In genomic region chr19:53775524-53775923, GRCh38 we compare ENCODE assay signal across 28 cellular contexts. TPM values are rescaled to one million over a fixed set of nuclear protein-coding genes. Genes with fewer than 3 reads are reported as not detected.
"Had no signal": no experiment of that assay in that cellular context is flagged by ENCODE, and none has a peak within 500 bp of the region (broad histone marks: within the 10 kb centered on the region; RNA-seq: fewer than 3 reads in every experiment).

No MANE protein-coding gene starts in this region.

- DNase-seq: activated B cell treated with CpG ODN at 0.5 μM for 24 hours; activated CD4-positive, alpha-beta T cell treated with anti-CD3 and anti-CD28 coated beads for 1 hour; activated CD4-positive, alpha-beta T cell treated with anti-CD3 and anti-CD28 coated beads, Interleukin-2, amount 10 ng/mL, durations not matched to agents 24 days and 14 days; activated CD4-positive, alpha-beta T cell treated with anti-CD3 and anti-CD28 coated beads, Interleukin-2, amount 50 U/mL, for 48 hours; activated CD8-positive, alpha-beta memory T cell treated with anti-CD3 and anti-CD28 coated beads, Interleukin-2, amount 10 ng/mL, durations not matched to agents 7 days and 5 days; activated effector memory CD4-positive, alpha-beta T cell treated with anti-CD3 and anti-CD28 coated beads, Interleukin-2, amount 50 U/mL, for 16 hours; activated naive CD4-positive, alpha-beta T cell treated with Interleukin-2 at 50 U/mL for 16 hours; activated T-cell treated with anti-CD3 and anti-CD28 coated beads, Interleukin-2, amount 50 U/mL, for 4 hours; amygdala; MM.1S; NCI-H1105; NCI-H1436; NCI-H1694 treated with DMSO at 0.1 percent for 48 hours; NCI-H2029 treated with DMSO at 0.1 percent for 48 hours; NCI-H345; NCI-H510A; NCI-H526 treated with DMSO at 0.1 percent for 48 hours; NCI-H82; Peyer's patch; Right ventricle myocardium superior; T-helper 17 cell; T-helper 9 cell had no signal

- H3K36me3 Mint-ChIP-seq: activated CD8-positive, alpha-beta memory T cell treated with anti-CD3 and anti-CD28 coated beads, Interleukin-2, amount 10 ng/mL, durations not matched to agents 7 days and 5 days; activated naive CD8-positive, alpha-beta T cell; brain had no signal

- H3K4me1 ChIP-seq: Peyer's patch had no signal

- H3K36me3 ChIP-seq: cardiac muscle cell, Peyer's patch had no signal

- H3K27ac ChIP-seq: cardiac muscle cell, Peyer's patch, RWPE1 had no signal

- H3K4me3 Mint-ChIP-seq: activated B cell treated with CpG ODN at 0.5 μM for 24 hours; activated CD4-positive, alpha-beta T cell treated with anti-CD3 and anti-CD28 coated beads, Interleukin-2, amount 10 ng/mL, durations not matched to agents 24 days and 14 days; activated CD8-positive, alpha-beta memory T cell treated with anti-CD3 and anti-CD28 coated beads, Interleukin-2, amount 10 ng/mL, durations not matched to agents 7 days and 5 days; activated naive CD8-positive, alpha-beta T cell; activated T-cell treated with anti-CD3 and anti-CD28 coated beads, Interleukin-2, amount 50 U/mL, for 4 hours; brain; T-helper 17 cell had no signal

- ATAC-seq: activated CD8-positive, alpha-beta memory T cell treated with anti-CD3 and anti-CD28 coated beads, Interleukin-2, amount 10 ng/mL, durations not matched to agents 7 days and 5 days; activated T-cell treated with anti-CD3 and anti-CD28 coated beads, Interleukin-2, amount 50 U/mL, for 4 hours; T-helper 17 cell had no signal

- H3K9me3 Mint-ChIP-seq: activated B cell treated with CpG ODN at 0.5 μM for 24 hours; activated CD4-positive, alpha-beta T cell treated with anti-CD3 and anti-CD28 coated beads, Interleukin-2, amount 10 ng/mL, durations not matched to agents 24 days and 14 days; activated T-cell treated with anti-CD3 and anti-CD28 coated beads, Interleukin-2, amount 50 U/mL, for 4 hours; brain had no signal

- H3K4me1 Mint-ChIP-seq: activated CD4-positive, alpha-beta T cell treated with anti-CD3 and anti-CD28 coated beads, Interleukin-2, amount 10 ng/mL, durations not matched to agents 24 days and 14 days had no signal

- H3K27ac Mint-ChIP-seq: activated B cell treated with CpG ODN at 0.5 μM for 24 hours; activated CD4-positive, alpha-beta T cell treated with anti-CD3 and anti-CD28 coated beads, Interleukin-2, amount 10 ng/mL, durations not matched to agents 24 days and 14 days; activated CD8-positive, alpha-beta memory T cell treated with anti-CD3 and anti-CD28 coated beads, Interleukin-2, amount 10 ng/mL, durations not matched to agents 7 days and 5 days; activated naive CD8-positive, alpha-beta T cell; brain; T-helper 17 cell had no signal

- H3K9me3 ChIP-seq: Peyer's patch had no signal

- H3K4me3 ChIP-seq: cardiac muscle cell, Peyer's patch had no signal

- H3K27me3 ChIP-seq: cardiac muscle cell, Peyer's patch had no signal

- H3K27me3 Mint-ChIP-seq: activated B cell treated with CpG ODN at 0.5 μM for 24 hours; activated CD4-positive, alpha-beta T cell treated with anti-CD3 and anti-CD28 coated beads, Interleukin-2, amount 10 ng/mL, durations not matched to agents 24 days and 14 days; activated CD8-positive, alpha-beta memory T cell treated with anti-CD3 and anti-CD28 coated beads, Interleukin-2, amount 10 ng/mL, durations not matched to agents 7 days and 5 days had no signal

RNA-seq across cellular contexts. Expression of gene NLRP12, which starts 48.6 kb away (rescaled TPM):
- total RNA-seq: activated B cell treated with CpG ODN at 0.5 μM for 24 hours; activated CD4-positive, alpha-beta T cell treated with anti-CD3 and anti-CD28 coated beads, Interleukin-2, amount 10 ng/mL, durations not matched to agents 24 days and 14 days; activated CD8-positive, alpha-beta memory T cell treated with anti-CD3 and anti-CD28 coated beads, Interleukin-2, amount 10 ng/mL, durations not matched to agents 7 days and 5 days; activated T-cell treated with anti-CD3 and anti-CD28 coated beads, Interleukin-2, amount 50 U/mL, for 4 hours; astrocyte; cardiac muscle cell; SK-MEL-5 had no signal
- polyA plus RNA-seq: cardiac muscle cell had no signal
